ENCODE assay signal across 8 cellular contexts in genomic region chr15:32908135-32908801, GRCh38.
DNase-seq lines count a peak whose midpoint lies in the region; ATAC-seq and TF ChIP-seq lines count a peak whose summit lies in the region.

No MANE protein-coding gene starts in this region.

- ATAC-seq in GM19467 (IDR thresholded peaks at IDR 0.05; ENCODE audit: unreplicated experiment) (peak; percentile 95), HG03378 (IDR thresholded peaks at IDR 0.05; ENCODE audit: unreplicated experiment) (peak; percentile 86)

- H3K27me3 ChIP-seq in AG04450 (ENCODE audit: control insufficient read depth, insufficient read depth, low read length) (no peaks in the 10 kb centered on the region), H7 (ENCODE audit: control insufficient read depth, insufficient read depth, low read length) (no peaks in the 10 kb centered on the region)

- CTCF ChIA-PET in AG04450 (lab: Charles Lee) = interaction anchor here (0.9 to 1.8 kb wide), 5 partner anchors 21 to 259 kb away, joined by 3 to 6 read pairs (median 4); no protein-coding TSS in a partner anchor

- no peak for TF ChIP-seq CTCF in AG04450 (IDR thresholded peaks at IDR 0.05; ENCODE audit: low read depth, low read length)
- no peak for TF ChIP-seq CTCF in fibroblast of mammary gland (conservative IDR thresholded peaks at IDR 0.05; ENCODE audit: control insufficient read depth, insufficient read depth, low read depth, low read length)
- TF ChIP-seq CTCF in coronary artery (IDR thresholded peaks at IDR 0.05) = no peak

- H3K4me3 ChIP-seq in AG04450 (ENCODE audit: low read depth, low read length) = no peak overlapping the region
- no peak overlapping the region for H3K4me3 ChIP-seq in fibroblast of mammary gland (ENCODE audit: control insufficient read depth, low read depth, low read length)
- H3K4me3 ChIP-seq in H7 (ENCODE audit: insufficient read depth, low read depth, low read length) = no peak overlapping the region
- no peak overlapping the region for H3K4me3 ChIP-seq in coronary artery

- H3K9me3 ChIP-seq in AG04450 (ENCODE audit: control insufficient read depth, insufficient read depth, low read length) = no peaks in the 10 kb centered on the region

- DNase-seq in AG04450 (ENCODE audit: low read depth, low spot score) (peak; percentile 23), fibroblast of mammary gland (ENCODE audit: low read depth) (peak; percentile 19), HuH-7.5 (ENCODE audit: low spot score) (no peak), H7 (no peak), cerebellum (ENCODE audit: low spot score) (no peak), coronary artery (ENCODE audit: low spot score) (no peak)

- no peaks in the 10 kb centered on the region for H3K36me3 ChIP-seq in H7 (replicated peaks; ENCODE audit: control insufficient read depth, insufficient read depth, low read length)

- H3K27ac ChIP-seq in AG04450 (ENCODE audit: low read depth, low read length) (peak overlapping the region; percentile 50), coronary artery (peak overlapping the region in 1 of 2 donors; percentile 2)

- POLR2A ChIA-PET in AG04450 (lab: Yijun Ruan, JAX) = interaction anchor here (0.7 kb wide), 1 partner anchor 37 kb away, joined by 5 read pairs; no protein-coding TSS in a partner anchor

Comparison
In these comparisons a context has a peak if more than half of its experiments do, and no peak if none do; other contexts are left out.
1. DNase-seq: peak in AG04450 (single experiment) and fibroblast of mammary gland (single experiment); none in HuH-7.5 (single experiment), H7 (single experiment), cerebellum (single experiment) and coronary artery (single experiment).